In the genomic region with DNA sequence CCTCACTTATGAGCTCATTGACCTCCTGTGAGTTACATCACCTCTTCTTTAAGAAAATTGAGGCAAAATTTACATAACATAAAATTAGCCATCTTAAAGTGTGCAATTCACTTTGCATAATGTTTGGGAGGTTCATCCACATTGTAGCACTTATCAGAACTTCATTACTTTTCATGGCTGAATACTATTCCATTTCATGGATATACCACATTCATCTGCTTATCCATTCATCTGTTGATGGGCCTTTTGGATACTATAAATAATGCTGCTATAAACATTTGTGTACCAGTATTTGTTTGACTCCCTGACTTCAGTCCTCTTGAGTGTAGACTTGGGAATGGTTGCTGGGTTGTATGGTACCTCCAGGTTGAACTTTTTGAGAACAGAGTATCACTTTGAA, we compare ENCODE assay signal across 23 cellular contexts.
DNase-seq lines count a peak whose midpoint lies in the region; ATAC-seq, FAIRE-seq and TF ChIP-seq lines count a peak whose summit lies in the region.
"Had no signal": no experiment of that assay in that cellular context is flagged by ENCODE, and none has a peak within 500 bp of the region (broad histone marks: within the 10 kb centered on the region; RNA-seq: fewer than 3 reads in every experiment).

No MANE protein-coding gene starts in this region.

- TF ChIP-seq POLR2A in K562 (conservative IDR thresholded peaks at IDR 0.05), result no peak

- POLR2A ChIA-PET in SK-N-SH (lab: Yijun Ruan, JAX) (no interaction called here), K562 (lab: Yijun Ruan, JAX) (no interaction called here)

- BruUV-seq in K562 (replicated peaks; lab: Mats Ljungman, UMichigan), result no TSS peak

- CTCF ChIA-PET in SK-N-SH (lab: Yijun Ruan, JAX), result interaction anchor here (2.5 kb wide), 1 partner anchor 64 kb away, joined by 6 read pairs; no protein-coding TSS in a partner anchor
- CTCF ChIA-PET in K562 (lab: Yijun Ruan, JAX; ENCODE audit: low intra/inter-chr PET ratio), result no interaction called here

- H3K27ac ChIP-seq in SK-N-SH (ENCODE audit: low read depth in 2 of 2, low read length in 1 of 2) (no peak overlapping the region), K562 (ENCODE audit: extremely low read depth, low read depth, low read length) (no peak overlapping the region), tibial artery (no peak overlapping the region)
- H3K27ac ChIP-seq: 22Rv1, BLaER1, C4-2B had no signal

- H3K36me3 ChIP-seq in SK-N-SH (replicated peaks in 1 of 2; ENCODE audit: control insufficient read depth in 1 of 2, insufficient read depth in 2 of 2, low read length in 1 of 2), result no peaks in the 10 kb centered on the region
- H3K36me3 ChIP-seq in K562 (ENCODE audit: control insufficient read depth, insufficient read depth, low read length), result no peaks in the 10 kb centered on the region
- H3K36me3 ChIP-seq in tibial artery, result no peaks in the 10 kb centered on the region
- H3K36me3 ChIP-seq: BLaER1, HAP-1 had no signal

- TF ChIP-seq RAD21 in SK-N-SH (IDR thresholded peaks at IDR 0.05; ENCODE audit: low read length) (no peak), K562 (CRISPR knock-in tag; conservative IDR thresholded peaks at IDR 0.05 in 1 of 2, IDR thresholded peaks at IDR 0.05 in 1 of 2) (no peak)

- no peak for FAIRE-seq in K562 (lab: Jason Lieb, UNC)
- FAIRE-seq: A204.1, G401.6, GM12892, GM19239, H54 had no signal

- TF ChIP-seq EP300 in SK-N-SH (IDR thresholded peaks at IDR 0.05; ENCODE audit: borderline replicate concordance in 1 of 2, low read depth in 1 of 2, low read length in 1 of 2) (no peak), K562 (IDR thresholded peaks at IDR 0.05; ENCODE audit: low read length) (no peak)

- peak overlapping the region; percentile 47 for H3K27ac Mint-ChIP-seq in nephron progenitor cell
- H3K27ac Mint-ChIP-seq: B cell; CD4-positive, CD25-positive, alpha-beta regulatory T cell; CD8-positive, alpha-beta T cell; GM23338 had no signal

- H3K9ac ChIP-seq in SK-N-SH, result no peak overlapping the region
- no peak overlapping the region for H3K9ac ChIP-seq in K562 (ENCODE audit: insufficient read depth in 1 of 2, low read depth in 2 of 2, low read length in 2 of 2)
- H3K9ac ChIP-seq: BLaER1 had no signal

- TF ChIP-seq CTCF in SK-N-SH (IDR thresholded peaks at IDR 0.05), result no peak
- no peak for TF ChIP-seq CTCF in K562 (IDR thresholded peaks at IDR 0.05 in 2 of 3, conservative IDR thresholded peaks at IDR 0.05 in 1 of 3; ENCODE audit: insufficient read depth in 2 of 3, low read depth in 1 of 3, low read length in 3 of 3)
- no peak for TF ChIP-seq CTCF in nephron progenitor cell (IDR thresholded peaks at IDR 0.05)
- no peak for TF ChIP-seq CTCF in tibial artery (IDR thresholded peaks at IDR 0.05)

- H2AFZ ChIP-seq in SK-N-SH (ENCODE audit: low read depth) (no peak overlapping the region), K562 (ENCODE audit: low read depth, low read length) (no peak overlapping the region)
- H2AFZ ChIP-seq: GM23338 had no signal

- intact Hi-C loops in K562 (cut with micrococcal nuclease), result no loop called here
- intact Hi-C loops in tibial artery (cut with DNase I; ENCODE audit: low total_unique reads), result no loop called here

- no peaks in the 10 kb centered on the region for H3F3A ChIP-seq in SK-N-SH (replicated peaks; ENCODE audit: insufficient read depth)

- in situ Hi-C loops in K562 (cut with MboI), result no loop called here

- no peak overlapping the region for H3K4me2 ChIP-seq in SK-N-SH
- no peak overlapping the region for H3K4me2 ChIP-seq in K562 (ENCODE audit: insufficient read depth, low read length)
- H3K4me2 ChIP-seq: BLaER1, GM23338 had no signal

- H3K27me3 Mint-ChIP-seq in nephron progenitor cell (ENCODE audit: low read depth, poor library complexity), result peaks cover 6% of the 10 kb centered on the region
- H3K27me3 Mint-ChIP-seq: B cell had no signal

- H3K4me3 ChIP-seq in SK-N-SH (ENCODE audit: low read depth in 2 of 2, low read length in 1 of 2), result no peak overlapping the region
- H3K4me3 ChIP-seq in K562, result no peak overlapping the region
- H3K4me3 ChIP-seq in tibial artery, result no peak overlapping the region
- H3K4me3 ChIP-seq: BLaER1, GM23338, HAP-1 had no signal

- H3K9me3 Mint-ChIP-seq in nephron progenitor cell, result peaks cover 49% of the 10 kb centered on the region

- H3K9me1 ChIP-seq in K562 (ENCODE audit: control insufficient read depth, insufficient read depth, low read length), result no peaks in the 10 kb centered on the region

- H3K36me3 Mint-ChIP-seq in nephron progenitor cell (ENCODE audit: low read depth), result peaks cover 44% of the 10 kb centered on the region

- H3K9me3 ChIP-seq in SK-N-SH (no peaks in the 10 kb centered on the region), K562 (replicated peaks; ENCODE audit: control insufficient read depth, insufficient read depth, low read depth, low read length) (no peaks in the 10 kb centered on the region), tibial artery (peaks cover 0 to 6% (median 0%) of the 10 kb centered on the region in 3 donors)
- H3K9me3 ChIP-seq: HAP-1 had no signal

- H4K20me1 ChIP-seq in SK-N-SH (ENCODE audit: insufficient read depth), result no peaks in the 10 kb centered on the region
- 0 out of 2 replicates have a peak, but pooled peaks cover 4% of the 10 kb centered on the region for H4K20me1 ChIP-seq in K562 (replicated peaks; ENCODE audit: control insufficient read depth, insufficient read depth, low read length)
- H4K20me1 ChIP-seq: BLaER1 had no signal

- ATAC-seq in SK-N-SH treated with all-trans-retinoic acid at 6 μM for 48 hours (no peak), K562 (no peak), GM21360 (IDR thresholded peaks at IDR 0.05; ENCODE audit: unreplicated experiment) (no peak)
- ATAC-seq: CD8-positive, alpha-beta T cell had no signal

- peaks cover 28% of the 10 kb centered on the region for H3K4me1 Mint-ChIP-seq in nephron progenitor cell
- H3K4me1 Mint-ChIP-seq: B cell had no signal

- H3K4me1 ChIP-seq in SK-N-SH (ENCODE audit: control insufficient read depth in 1 of 2, insufficient read depth in 2 of 2, low read depth in 1 of 2, low read length in 1 of 2) (peaks cover 0 to 2% of the 10 kb centered on the region in 2 experiments; a peak in 1 of 4 replicates), K562 (replicated peaks in 1 of 2; ENCODE audit: control insufficient read depth in 2 of 2, insufficient read depth in 2 of 2, low read length in 2 of 2) (no peaks in the 10 kb centered on the region), tibial artery (peaks cover 0 to 3% (median 0%) of the 10 kb centered on the region in 4 donors)
- H3K4me1 ChIP-seq: Caco-2, HAP-1 had no signal

- no peaks in the 10 kb centered on the region for H3K9me2 ChIP-seq in SK-N-SH

- H3K4me3 Mint-ChIP-seq in nephron progenitor cell, result no peak overlapping the region
- H3K4me3 Mint-ChIP-seq: B cell; CD4-positive, CD25-positive, alpha-beta regulatory T cell; CD8-positive, alpha-beta T cell; GM23338 had no signal

- H3K79me2 ChIP-seq in SK-N-SH (ENCODE audit: insufficient read depth), result no peaks in the 10 kb centered on the region
- H3K79me2 ChIP-seq in K562 (ENCODE audit: control insufficient read depth, insufficient read depth, low read length), result no peaks in the 10 kb centered on the region

- DNase-seq in SK-N-SH, result no peak
- DNase-seq in K562 (ENCODE audit: extremely low read depth in 1 of 4, low spot score in 3 of 4), result no peak
- DNase-seq in nephron progenitor cell, result no peak
- DNase-seq in medulla oblongata (ENCODE audit: extremely low spot score), result no peak
- DNase-seq in tibial artery, result no peak
- DNase-seq: Caco-2; CD4-positive, CD25-positive, alpha-beta regulatory T cell; CD8-positive, alpha-beta T cell; DMS153; DND-41 had no signal

- H3K27me3 ChIP-seq in SK-N-SH (ENCODE audit: insufficient read depth) (no peaks in the 10 kb centered on the region), K562 (ENCODE audit: control insufficient read depth in 2 of 2, insufficient read depth in 2 of 2, low read length in 2 of 2) (peaks cover 2 to 30% of the 10 kb centered on the region in 2 experiments; a peak in 2 of 5 replicates), tibial artery (no peaks in the 10 kb centered on the region)
- H3K27me3 ChIP-seq: BLaER1 had no signal

TF ChIP-seq in SK-N-SH treated with all-trans-retinoic acid at 6 μM for 48 hours, 23 proteins besides CTCF, POLR2A, EP300 and RAD21:
- TF ChIP-seq TOX (CRISPR knock-in tag; IDR thresholded peaks at IDR 0.05; ENCODE audit: borderline replicate concordance) (no peak), ZNF8 (CRISPR knock-in tag; IDR thresholded peaks at IDR 0.05) (peak; percentile 100)

TF ChIP-seq in SK-N-SH, 30 proteins besides CTCF, POLR2A, EP300 and RAD21 (continues in another document):
- TF ChIP-seq JUND (IDR thresholded peaks at IDR 0.05) (no peak), USF2 (IDR thresholded peaks at IDR 0.05; ENCODE audit: borderline replicate concordance, low read depth, low read length) (no peak), NRF1 (IDR thresholded peaks at IDR 0.05; ENCODE audit: low read depth, low read length) (no peak)

TF ChIP-seq in K562, 482 proteins besides CTCF, POLR2A, EP300 and RAD21 (continues in another document):
- TF ChIP-seq ZNF75A (CRISPR knock-in tag; IDR thresholded peaks at IDR 0.05), result no peak
- TF ChIP-seq ZNF311 (CRISPR knock-in tag; IDR thresholded peaks at IDR 0.05), result no peak
- peak; percentile 98 for TF ChIP-seq ZNF146 (CRISPR knock-in tag; IDR thresholded peaks at IDR 0.05; ENCODE audit: unreplicated experiment)
- TF ChIP-seq CBX3 (IDR thresholded peaks at IDR 0.05; ENCODE audit: borderline replicate concordance in 1 of 2, low read length in 2 of 2), result peak in 1 of 2 experiments; percentile 74; a peak in 1 of 3 replicates
- TF ChIP-seq PRMT5 (CRISPR knock-in tag; IDR thresholded peaks at IDR 0.05), result no peak
- TF ChIP-seq ATF3 (IDR thresholded peaks at IDR 0.05), result no peak
- TF ChIP-seq ATF3 (CRISPR knock-in tag; conservative IDR thresholded peaks at IDR 0.05), result no peak
- no peak for TF ChIP-seq MYC (IDR thresholded peaks at IDR 0.05; ENCODE audit: low read depth, low read length)
- TF ChIP-seq MYC (CRISPR knock-in tag; IDR thresholded peaks at IDR 0.05; ENCODE audit: borderline replicate concordance, low read depth), result no peak
- TF ChIP-seq ADNP (tag; IDR thresholded peaks at IDR 0.05), result peak; percentile 81
- 0 out of 2 replicates have a peak, but pooled peaks have one; percentile 45 for TF ChIP-seq TRIM28 (IDR thresholded peaks at IDR 0.05)
